1 cellular context compared by ENCODE assay signal in the genomic region with DNA sequence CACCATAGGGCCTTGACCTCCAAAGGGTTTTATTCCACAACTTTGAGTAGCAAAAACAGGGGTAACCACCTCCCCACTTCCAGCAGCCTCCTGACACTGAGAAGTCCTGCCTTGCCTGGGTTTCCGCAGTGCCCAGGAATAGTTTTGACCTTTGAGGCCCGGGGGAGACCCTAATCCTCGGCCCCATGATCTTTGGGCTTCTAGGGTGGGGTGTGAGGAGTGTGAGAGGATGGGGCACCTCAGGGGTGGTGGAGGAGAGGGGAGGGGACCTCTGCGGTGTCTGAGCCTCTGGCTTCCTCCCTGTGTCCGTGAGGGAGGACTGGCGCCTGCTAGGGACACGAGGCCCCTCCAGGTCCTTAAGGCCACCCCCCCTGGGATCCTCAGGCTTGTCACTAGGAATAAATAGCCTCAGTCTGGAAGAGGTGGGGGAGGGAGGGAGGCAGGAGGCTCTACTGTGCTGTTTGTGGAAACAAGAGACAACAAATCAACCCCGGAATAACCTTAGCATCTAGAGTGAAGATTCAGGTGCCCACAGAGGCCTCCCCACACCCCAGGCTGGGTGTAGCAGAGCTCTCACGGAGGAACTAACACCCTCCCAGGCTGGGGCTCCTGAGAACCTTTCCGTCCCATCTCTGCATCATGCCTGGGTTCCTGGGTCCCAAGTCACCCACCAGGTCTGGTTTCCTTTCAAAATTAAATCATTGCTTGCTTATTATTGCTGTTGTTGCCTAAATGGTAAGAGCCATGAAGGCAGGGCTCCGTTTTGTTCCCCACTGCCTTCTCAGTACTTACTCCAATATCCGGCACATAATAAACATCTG.
TF ChIP-seq lines count a peak whose summit lies in the region.

No MANE protein-coding gene starts in this region.

TF ChIP-seq in WTC11, 78 proteins besides CTCF, POLR2A, EP300 and RAD21 (continued from another document):
- TF ChIP-seq, protein P1, sequence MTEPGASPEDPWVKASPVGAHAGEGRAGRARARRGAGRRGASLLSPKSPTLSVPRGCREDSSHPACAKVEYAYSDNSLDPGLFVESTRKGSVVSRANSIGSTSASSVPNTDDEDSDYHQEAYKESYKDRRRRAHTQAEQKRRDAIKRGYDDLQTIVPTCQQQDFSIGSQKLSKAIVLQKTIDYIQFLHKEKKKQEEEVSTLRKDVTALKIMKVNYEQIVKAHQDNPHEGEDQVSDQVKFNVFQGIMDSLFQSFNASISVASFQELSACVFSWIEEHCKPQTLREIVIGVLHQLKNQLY (CRISPR knock-in tag; IDR thresholded peaks at IDR 0.05), result no peak
- TF ChIP-seq, protein P2, sequence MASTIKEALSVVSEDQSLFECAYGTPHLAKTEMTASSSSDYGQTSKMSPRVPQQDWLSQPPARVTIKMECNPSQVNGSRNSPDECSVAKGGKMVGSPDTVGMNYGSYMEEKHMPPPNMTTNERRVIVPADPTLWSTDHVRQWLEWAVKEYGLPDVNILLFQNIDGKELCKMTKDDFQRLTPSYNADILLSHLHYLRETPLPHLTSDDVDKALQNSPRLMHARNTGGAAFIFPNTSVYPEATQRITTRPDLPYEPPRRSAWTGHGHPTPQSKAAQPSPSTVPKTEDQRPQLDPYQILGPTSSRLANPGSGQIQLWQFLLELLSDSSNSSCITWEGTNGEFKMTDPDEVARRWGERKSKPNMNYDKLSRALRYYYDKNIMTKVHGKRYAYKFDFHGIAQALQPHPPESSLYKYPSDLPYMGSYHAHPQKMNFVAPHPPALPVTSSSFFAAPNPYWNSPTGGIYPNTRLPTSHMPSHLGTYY (CRISPR knock-in tag; IDR thresholded peaks at IDR 0.05), result no peak
- TF ChIP-seq PRRX2 (CRISPR knock-in tag; IDR thresholded peaks at IDR 0.05), result no peak
- TF ChIP-seq, protein P3, sequence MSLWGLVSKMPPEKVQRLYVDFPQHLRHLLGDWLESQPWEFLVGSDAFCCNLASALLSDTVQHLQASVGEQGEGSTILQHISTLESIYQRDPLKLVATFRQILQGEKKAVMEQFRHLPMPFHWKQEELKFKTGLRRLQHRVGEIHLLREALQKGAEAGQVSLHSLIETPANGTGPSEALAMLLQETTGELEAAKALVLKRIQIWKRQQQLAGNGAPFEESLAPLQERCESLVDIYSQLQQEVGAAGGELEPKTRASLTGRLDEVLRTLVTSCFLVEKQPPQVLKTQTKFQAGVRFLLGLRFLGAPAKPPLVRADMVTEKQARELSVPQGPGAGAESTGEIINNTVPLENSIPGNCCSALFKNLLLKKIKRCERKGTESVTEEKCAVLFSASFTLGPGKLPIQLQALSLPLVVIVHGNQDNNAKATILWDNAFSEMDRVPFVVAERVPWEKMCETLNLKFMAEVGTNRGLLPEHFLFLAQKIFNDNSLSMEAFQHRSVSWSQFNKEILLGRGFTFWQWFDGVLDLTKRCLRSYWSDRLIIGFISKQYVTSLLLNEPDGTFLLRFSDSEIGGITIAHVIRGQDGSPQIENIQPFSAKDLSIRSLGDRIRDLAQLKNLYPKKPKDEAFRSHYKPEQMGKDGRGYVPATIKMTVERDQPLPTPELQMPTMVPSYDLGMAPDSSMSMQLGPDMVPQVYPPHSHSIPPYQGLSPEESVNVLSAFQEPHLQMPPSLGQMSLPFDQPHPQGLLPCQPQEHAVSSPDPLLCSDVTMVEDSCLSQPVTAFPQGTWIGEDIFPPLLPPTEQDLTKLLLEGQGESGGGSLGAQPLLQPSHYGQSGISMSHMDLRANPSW (CRISPR knock-in tag; conservative IDR thresholded peaks at IDR 0.05; ENCODE audit: low read depth), result no peak
- no peak for TF ChIP-seq RELA (CRISPR knock-in tag; IDR thresholded peaks at IDR 0.05; ENCODE audit: borderline replicate concordance)
- no peak for TF ChIP-seq ZNF396 (CRISPR knock-in tag; IDR thresholded peaks at IDR 0.05; ENCODE audit: borderline replicate concordance)
- no peak for TF ChIP-seq ZNF416 (CRISPR knock-in tag; IDR thresholded peaks at IDR 0.05)
